In the genomic region with DNA sequence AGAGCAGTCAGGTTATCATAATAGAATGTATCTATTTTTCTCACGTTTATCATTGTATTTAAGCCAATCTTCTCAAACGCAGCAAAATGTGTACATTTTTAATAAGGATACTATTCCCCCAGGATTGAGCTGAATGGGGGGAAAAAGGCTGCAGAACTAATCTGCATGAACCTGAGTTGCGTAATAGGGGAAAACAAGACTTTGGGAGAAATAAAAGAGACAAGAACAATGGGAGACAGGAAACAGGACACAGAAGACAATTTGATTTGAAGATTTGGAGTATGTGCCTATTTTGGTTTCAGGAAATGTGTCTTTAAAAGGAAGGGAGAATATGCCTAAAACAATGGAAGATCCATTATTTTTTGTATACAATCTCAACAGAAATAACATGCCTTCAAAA, we compare ENCODE assay signal across 28 cellular contexts.
"Had no signal": no experiment of that assay in that cellular context is flagged by ENCODE, and none has a peak within 500 bp of the region (broad histone marks: within the 10 kb centered on the region; RNA-seq: fewer than 3 reads in every experiment).

No MANE protein-coding gene starts in this region.

- H2AFZ ChIP-seq: hepatocyte, parathyroid adenoma had no signal

- H3K79me2 ChIP-seq: hepatocyte, parathyroid adenoma had no signal

- H3K9me3 ChIP-seq: ascending aorta, esophagus muscularis mucosa, psoas muscle, testis, transverse colon had no signal

- H3K27ac ChIP-seq: ascending aorta, cardiac muscle cell, coronary artery, esophagus muscularis mucosa, hepatocyte, neural progenitor cell, parathyroid adenoma, psoas muscle, testis, transverse colon, VCaP had no signal

- ATAC-seq: activated CD4-positive, CD25-positive, alpha-beta regulatory T cell treated with anti-CD3 and anti-CD28 coated beads, Interleukin-2, amount 50 U/mL, for 24 hours; left cardiac atrium; naive thymus-derived CD4-positive, alpha-beta T cell; psoas muscle; right cardiac atrium had no signal

- H3K4me2 ChIP-seq: hepatocyte, neural progenitor cell had no signal

- H3K4me3 ChIP-seq: ascending aorta, cardiac muscle cell, coronary artery, esophagus muscularis mucosa, hepatocyte, neural progenitor cell, psoas muscle, testis, transverse colon had no signal

- FAIRE-seq: keratinocyte had no signal

- DNase-seq: activated CD4-positive, alpha-beta memory T cell treated with anti-CD3 and anti-CD28 coated beads for 36 hours; activated CD4-positive, alpha-beta T cell treated with anti-CD3 and anti-CD28 coated beads for 48 hours; activated CD8-positive, alpha-beta memory T cell treated with anti-CD3 and anti-CD28 coated beads, Interleukin-2, amount 50 U/mL, for 4 hours; activated gamma-delta T cell; activated naive CD4-positive, alpha-beta T cell treated with anti-CD3 and anti-CD28 coated beads, Interleukin-2, amount 10 ng/mL, durations not matched to agents 7 days and 5 days; activated naive CD8-positive, alpha-beta T cell treated with anti-CD3 and anti-CD28 coated beads, Interleukin-2, amount 10 ng/mL, durations not matched to agents 7 days and 5 days; activated T-cell treated with anti-CD3 and anti-CD28 coated beads, Interleukin-2, amount 50 U/mL, for 1 hour; foreskin melanocyte; left cardiac atrium; midbrain; naive thymus-derived CD4-positive, alpha-beta T cell; occipital lobe; psoas muscle; right cardiac atrium; stimulated activated naive CD4-positive, alpha-beta T cell treated with Interleukin-2 at 50 U/mL for 16 hours; T-helper 1 cell; testis; transverse colon had no signal

- H3K4me1 ChIP-seq: ascending aorta, esophagus muscularis mucosa, neural progenitor cell, parathyroid adenoma, psoas muscle, testis, transverse colon had no signal

- H3K36me3 ChIP-seq: ascending aorta, cardiac muscle cell, esophagus muscularis mucosa, neural progenitor cell, transverse colon had no signal

- H3K9ac ChIP-seq: neural progenitor cell, parathyroid adenoma had no signal

- H3K27me3 ChIP-seq: ascending aorta, cardiac muscle cell, esophagus muscularis mucosa, hepatocyte, neural progenitor cell, testis, transverse colon had no signal
